ENCODE assay signal across 8 cellular contexts in the genomic region with DNA sequence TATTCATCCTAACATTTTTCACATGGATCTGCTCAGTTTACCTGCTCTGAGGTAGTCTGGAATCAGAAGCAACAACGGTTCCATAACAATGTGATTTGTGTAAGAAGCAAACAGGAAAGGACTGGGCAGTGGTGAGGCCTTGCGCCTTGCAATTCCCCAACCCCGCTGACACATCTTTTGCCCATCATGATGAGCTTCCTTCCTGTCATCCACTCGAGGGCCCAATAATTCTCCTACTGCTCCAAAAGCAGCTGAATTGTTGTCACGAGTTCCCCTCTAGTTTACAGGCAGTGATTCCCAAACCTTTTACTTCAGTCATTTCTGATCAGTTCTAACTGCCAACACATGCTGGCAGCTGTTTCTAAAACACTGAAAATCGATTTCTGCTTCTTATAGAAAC.
DNase-seq lines count a peak whose midpoint lies in the region; ATAC-seq lines count a peak whose summit lies in the region.

No MANE protein-coding gene starts in this region.

- ATAC-seq in GM19324 (IDR thresholded peaks at IDR 0.05; ENCODE audit: low FRiP score, unreplicated experiment), result peak; percentile 31
- peak; percentile 35 for ATAC-seq in HG02981 (IDR thresholded peaks at IDR 0.05; ENCODE audit: unreplicated experiment)
- ATAC-seq in HG03196 (IDR thresholded peaks at IDR 0.05; ENCODE audit: unreplicated experiment), result no peak
- ATAC-seq in GM18861 (IDR thresholded peaks at IDR 0.05; ENCODE audit: unreplicated experiment), result no peak

- DNase-seq in fibroblast of gingiva (ENCODE audit: low read depth), result peak; percentile 4
- DNase-seq in stromal cell of bone marrow (ENCODE audit: low read depth), result peak; percentile 80
- DNase-seq in posterior cingulate gyrus, result no peak
- no peak for DNase-seq in stimulated activated CD8-positive, alpha-beta memory T cell treated with anti-CD3 and anti-CD28 coated beads, Interleukin-4, amount 100 ng/mL, for 48 hours

- intact Hi-C loops in posterior cingulate gyrus (cut with DNase I), result no loop called here

Comparison
In these comparisons a context has a peak if more than half of its experiments do, and no peak if none do; other contexts are left out.
1. ATAC-seq: peak in GM19324 (single experiment) and HG02981 (single experiment); none in HG03196 (single experiment) and GM18861 (single experiment).
2. DNase-seq: peak in fibroblast of gingiva (single experiment) and stromal cell of bone marrow (single experiment); none in posterior cingulate gyrus (0 of 10) and stimulated activated CD8-positive, alpha-beta memory T cell treated with anti-CD3 and anti-CD28 coated beads, Interleukin-4, amount 100 ng/mL, for 48 hours (single experiment).